8 cellular contexts compared by ENCODE assay signal in the genomic region with DNA sequence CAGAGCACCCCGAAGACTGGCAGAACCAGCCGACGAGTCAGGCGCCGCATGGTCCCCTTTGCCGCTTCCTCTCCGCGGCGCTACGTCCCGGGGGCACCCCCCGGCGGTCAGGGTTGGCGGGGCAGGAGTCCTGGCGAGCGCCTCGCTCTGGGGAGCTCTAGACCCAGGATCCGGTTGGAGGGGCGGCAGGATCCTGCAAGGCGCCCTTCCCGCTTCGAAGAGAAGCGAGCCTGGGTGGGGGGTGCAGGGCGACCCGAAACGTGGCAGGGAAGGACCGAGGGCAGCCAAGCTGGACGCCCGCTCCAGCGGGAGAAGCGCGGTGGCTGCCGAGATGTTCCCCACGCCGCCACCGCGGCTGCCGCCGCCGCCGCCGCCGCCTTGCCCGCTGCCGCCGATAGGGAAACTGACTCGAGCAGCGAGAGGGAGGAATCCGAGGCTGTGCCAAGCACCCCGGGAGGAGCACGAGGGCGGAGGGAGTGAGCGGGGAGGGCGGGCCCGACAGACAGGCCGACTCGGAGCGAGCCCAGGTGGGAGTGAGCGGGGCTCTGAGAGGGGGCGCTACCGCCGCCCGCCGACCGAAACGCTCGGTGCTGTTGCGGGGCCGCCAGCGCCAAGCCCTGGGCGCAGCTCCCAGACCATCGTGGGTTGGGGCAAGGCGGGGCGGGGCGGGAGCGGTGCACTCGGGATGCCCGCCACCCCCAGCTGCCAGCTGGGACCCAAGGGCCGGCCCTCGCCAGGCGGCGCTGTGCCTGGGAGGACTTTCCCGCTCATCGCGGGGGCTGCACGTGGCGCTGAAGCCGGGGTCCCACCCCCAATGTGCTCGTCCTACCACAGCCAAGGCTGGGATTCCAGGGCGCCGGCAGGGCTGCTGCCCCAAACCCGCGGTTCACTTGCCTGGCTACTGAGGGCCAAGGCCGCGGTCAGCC. TPM values are rescaled to one million over a fixed set of nuclear protein-coding genes. Genes with fewer than 3 reads are reported as not detected.
DNase-seq lines count a peak whose midpoint lies in the region; ATAC-seq and TF ChIP-seq lines count a peak whose summit lies in the region.

A gene with protein sequence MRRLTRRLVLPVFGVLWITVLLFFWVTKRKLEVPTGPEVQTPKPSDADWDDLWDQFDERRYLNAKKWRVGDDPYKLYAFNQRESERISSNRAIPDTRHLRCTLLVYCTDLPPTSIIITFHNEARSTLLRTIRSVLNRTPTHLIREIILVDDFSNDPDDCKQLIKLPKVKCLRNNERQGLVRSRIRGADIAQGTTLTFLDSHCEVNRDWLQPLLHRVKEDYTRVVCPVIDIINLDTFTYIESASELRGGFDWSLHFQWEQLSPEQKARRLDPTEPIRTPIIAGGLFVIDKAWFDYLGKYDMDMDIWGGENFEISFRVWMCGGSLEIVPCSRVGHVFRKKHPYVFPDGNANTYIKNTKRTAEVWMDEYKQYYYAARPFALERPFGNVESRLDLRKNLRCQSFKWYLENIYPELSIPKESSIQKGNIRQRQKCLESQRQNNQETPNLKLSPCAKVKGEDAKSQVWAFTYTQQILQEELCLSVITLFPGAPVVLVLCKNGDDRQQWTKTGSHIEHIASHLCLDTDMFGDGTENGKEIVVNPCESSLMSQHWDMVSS (minus strand): TSS at position 404 of the 926 bp plus-strand sequence. CDS start 354 bp downstream, at position 50.

- H3K4me3 ChIP-seq in SJSA1 (peak within 1 kb of the TSS; percentile 34), skin epidermis (peak within 1 kb of the TSS; percentile 42 to 53 (median 50))

- H3K36me3 ChIP-seq in SJSA1 = no peaks in the 10 kb centered on the region

- H3K4me1 ChIP-seq in SJSA1 (replicated peaks) = peaks cover 16% of the 10 kb centered on the region

- POLR2A ChIA-PET in GM10248 (lab: Yijun Ruan, JAX) = no interaction called here

- H3K27ac ChIP-seq in SJSA1 = no peak within 1 kb of the TSS
- H3K27ac ChIP-seq in skin epidermis = peak within 1 kb of the TSS in 2 of 21 experiments; percentile 21 to 34

- no peak for TF ChIP-seq CTCF in GM10248 (IDR thresholded peaks at IDR 0.05; ENCODE audit: control extremely low read depth, extremely low read depth, low read depth, missing control alignments)

- ATAC-seq in HG03196 (IDR thresholded peaks at IDR 0.05; ENCODE audit: unreplicated experiment) (peak; percentile 74), HG03565 (IDR thresholded peaks at IDR 0.05; ENCODE audit: unreplicated experiment) (no peak), GM19324 (IDR thresholded peaks at IDR 0.05; ENCODE audit: low FRiP score, unreplicated experiment) (no peak)

- H3K27me3 ChIP-seq in SJSA1 (replicated peaks) = peaks cover 57% of the 10 kb centered on the region

- H3K9me3 ChIP-seq in SJSA1 (replicated peaks) = peaks cover 6% of the 10 kb centered on the region; the same call in 1 of the 2 replicates

- DNase-seq in GM10248 (ENCODE audit: extremely low spot score) = peak; percentile 53
- peak; percentile 56 to 60 for DNase-seq in SJSA1 (ENCODE audit: low read depth in 1 of 2, low spot score in 2 of 2)
- peak; percentile 40 for DNase-seq in cerebellum (ENCODE audit: low spot score)
- peak; percentile 84 for DNase-seq in islet precursor cell

- CTCF ChIA-PET in GM10248 (lab: Yijun Ruan, JAX) = interaction anchor here (1.0 to 1.7 kb wide), 3 partner anchors 14 to 427 kb away, joined by 3 to 5 read pairs (median 4); no protein-coding TSS in a partner anchor

RNA-seq across cellular contexts. Expression of the gene that starts here (rescaled TPM):
- 0.21 TPM in 1 of 2 replicates, not detected in the other for total RNA-seq in SJSA1 (2014; rRNA removed; shearing (Covaris generic))
- total RNA-seq in cerebellum = 12.2 TPM

Comparison
In these comparisons a context has a peak if more than half of its experiments do, and no peak if none do; other contexts are left out.
1. RNA of the gene that starts here (total RNA-seq): 12.2 TPM in cerebellum (single experiment); 0.21 TPM in SJSA1; every median in the first group is over 10 times any median in the second.
2. Peak in DNase-seq and H3K4me3 ChIP-seq in SJSA1; RNA of the gene not detected or under 1 TPM.
3. Peak in every context shown above with its lines, with median percentiles within 50 percentile points of each other: DNase-seq.